In the genomic region with DNA sequence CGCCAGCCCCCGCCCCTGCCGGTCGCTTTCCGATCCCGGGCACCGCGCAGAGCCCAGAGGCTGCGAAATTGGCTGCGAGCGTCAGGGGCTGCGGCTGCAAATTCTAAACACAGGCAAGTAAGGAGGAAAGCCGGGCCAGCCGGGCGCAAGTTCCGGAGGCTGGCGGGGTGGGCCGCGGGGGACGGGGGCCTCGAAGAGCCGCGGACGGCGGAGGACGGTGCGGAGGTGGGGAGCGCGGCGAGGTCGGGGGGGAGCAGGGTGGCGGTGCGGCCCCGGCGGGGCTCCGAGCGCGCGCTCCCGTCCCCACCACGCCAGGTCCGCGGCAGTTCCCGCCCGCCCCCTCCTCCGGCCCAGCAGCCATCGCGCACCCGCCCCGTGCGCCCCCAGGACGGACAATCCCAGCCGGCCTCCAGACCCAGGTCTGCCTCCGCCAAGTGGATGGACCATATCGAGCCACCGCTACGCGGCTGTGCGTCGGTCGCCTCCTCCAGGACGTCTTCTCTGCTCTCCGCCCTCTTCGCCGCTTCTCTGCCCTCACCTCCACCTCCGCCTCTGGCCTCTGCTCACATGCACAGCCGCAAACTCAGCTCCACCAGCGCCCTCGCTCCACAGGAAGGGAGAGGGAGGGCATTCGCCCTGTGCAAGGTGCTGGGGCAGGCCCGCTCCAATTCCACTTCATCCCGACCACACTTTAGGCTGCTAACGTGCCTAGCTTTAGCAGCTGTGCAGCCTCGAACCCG, we compare ENCODE assay signal across 8 cellular contexts. TPM values are rescaled to one million over a fixed set of nuclear protein-coding genes. Genes with fewer than 3 reads are reported as not detected.
DNase-seq lines count a peak whose midpoint lies in the region; ATAC-seq and TF ChIP-seq lines count a peak whose summit lies in the region.

No MANE protein-coding gene starts in this region.

- no peaks in the 10 kb centered on the region for H3K36me3 Mint-ChIP-seq in activated CD4-positive, alpha-beta memory T cell treated with anti-CD3 and anti-CD28 coated beads for 36 hours

- H3K4me1 ChIP-seq in HAP-1, result peaks cover 2% of the 10 kb centered on the region; the same call in 1 of the 2 replicates

- CTCF ChIA-PET in activated CD4-positive, alpha-beta memory T cell treated with anti-CD3 and anti-CD28 coated beads for 36 hours (lab: Charles Lee), result no interaction called here

- in situ Hi-C loops in HAP-1 (cut with MboI; ENCODE audit: low sequenced_read_pairs), result no loop called here

- H3K27me3 ChIP-seq in HAP-1 (ENCODE audit: low read depth), result 0 out of 2 replicates have a peak, but pooled peaks cover 2% of the 10 kb centered on the region

- H3K4me1 Mint-ChIP-seq in activated CD4-positive, alpha-beta memory T cell treated with anti-CD3 and anti-CD28 coated beads for 36 hours (ENCODE audit: low read depth), result peaks cover 28% of the 10 kb centered on the region

- H3K9me3 ChIP-seq in HAP-1, result no peaks in the 10 kb centered on the region

- H3K9me3 Mint-ChIP-seq in activated CD4-positive, alpha-beta memory T cell treated with anti-CD3 and anti-CD28 coated beads for 36 hours, result no peaks in the 10 kb centered on the region

- H3K36me3 ChIP-seq in HAP-1 (replicated peaks), result no peaks in the 10 kb centered on the region

- intact Hi-C loops in activated CD4-positive, alpha-beta memory T cell treated with anti-CD3 and anti-CD28 coated beads for 36 hours (cut with micrococcal nuclease), result no loop called here
- intact Hi-C loops in sciatic nerve (cut with DNase I), result no loop called here

- POLR2A ChIA-PET in activated CD4-positive, alpha-beta memory T cell treated with anti-CD3 and anti-CD28 coated beads for 36 hours (lab: Charles Lee), result no interaction called here

- peaks cover 54% of the 10 kb centered on the region for H3K27me3 Mint-ChIP-seq in activated CD4-positive, alpha-beta memory T cell treated with anti-CD3 and anti-CD28 coated beads for 36 hours

- peak in 1 of 2 experiments; percentile 57 for DNase-seq in HAP-1 (ENCODE audit: low spot score in 2 of 2)
- peak; percentile 61 for DNase-seq in activated CD4-positive, alpha-beta memory T cell treated with anti-CD3 and anti-CD28 coated beads for 36 hours
- DNase-seq in foreskin fibroblast, result peak in 1 of 2 donors; percentile 55
- DNase-seq in sciatic nerve (ENCODE audit: low spot score), result no peak
- DNase-seq in NCI-H345 (lab: John Stamatoyannopoulos, UW), result no peak
- DNase-seq in NCI-H146 (lab: John Stamatoyannopoulos, UW), result no peak
- DNase-seq in NCI-H187 treated with DMSO at 0.1 percent for 48 hours (lab: John Stamatoyannopoulos, UW), result no peak

- H3K4me3 ChIP-seq in HAP-1 (peak overlapping the region; percentile 30), foreskin fibroblast (ENCODE audit: low read depth in 1 of 2, low read length in 2 of 2) (peak overlapping the region; percentile 36 to 49)

- no peak overlapping the region for H3K27ac Mint-ChIP-seq in activated CD4-positive, alpha-beta memory T cell treated with anti-CD3 and anti-CD28 coated beads for 36 hours

- TF ChIP-seq CTCF in foreskin fibroblast (IDR thresholded peaks at IDR 0.05; ENCODE audit: low read depth, low read length), result no peak

- ATAC-seq in sciatic nerve (peak; percentile 18), HG02759 (IDR thresholded peaks at IDR 0.05; ENCODE audit: unreplicated experiment) (no peak)

- H3K4me3 Mint-ChIP-seq in activated CD4-positive, alpha-beta memory T cell treated with anti-CD3 and anti-CD28 coated beads for 36 hours, result peak overlapping the region; percentile 67

RNA-seq across cellular contexts. Expression of a gene that starts 7.2 kb away (rescaled TPM):
- total RNA-seq in activated CD4-positive, alpha-beta memory T cell treated with anti-CD3 and anti-CD28 coated beads for 36 hours, result under 1 TPM; 0.39 to 0.57 TPM
- total RNA-seq in sciatic nerve, result 5.9 TPM
